Comparison of ENCODE assay signal across 25 cellular contexts in genomic region chr12:116638376-116638775, GRCh38.
"Had no signal": no experiment of that assay in that cellular context is flagged by ENCODE, and none has a peak within 500 bp of the region (broad histone marks: within the 10 kb centered on the region; RNA-seq: fewer than 3 reads in every experiment).

No MANE protein-coding gene starts in this region.

- H3K36me3 ChIP-seq: left lung, lower lobe of right lung, pancreas, prostate gland, sigmoid colon, spleen, suprapubic skin, thoracic aorta, transverse colon, upper lobe of left lung, vagina had no signal

- H3K4me3 ChIP-seq: left lung, lower lobe of right lung, pancreas, prostate gland, sigmoid colon, spleen, suprapubic skin, thoracic aorta, transverse colon, upper lobe of left lung, vagina had no signal

- DNase-seq: kidney glomerular epithelial cell; left cardiac atrium; left lung; lower lobe of right lung; mammary epithelial cell; mesenchymal stem cell; naive thymus-derived CD8-positive, alpha-beta T cell; nucleus accumbens; posterior cingulate gyrus; retina; right cardiac atrium; sigmoid colon; small intestine; spleen; stimulated activated CD4-positive, alpha-beta T cell treated with anti-CD3 and anti-CD28 coated beads, Interleukin-4, amount 100 ng/mL, for 24 hours; stimulated activated naive CD4-positive, alpha-beta T cell; transverse colon; upper lobe of left lung had no signal

- FAIRE-seq: keratinocyte, pancreas, small intestine had no signal

- ATAC-seq: left cardiac atrium; lower lobe of right lung; naive thymus-derived CD8-positive, alpha-beta T cell; stimulated activated effector memory CD8-positive, alpha-beta T cell treated with anti-CD3 and anti-CD28 coated beads, Interleukin-12 subunit alpha, Interleukin-12 subunit beta, amount 100 ng/mL, for 72 hours had no signal

- H3K27ac ChIP-seq: left lung, lower lobe of right lung, sigmoid colon, suprapubic skin, thoracic aorta, upper lobe of left lung, vagina had no signal

- H3K27me3 ChIP-seq: left lung, pancreas, sigmoid colon, suprapubic skin, transverse colon, upper lobe of left lung, vagina had no signal

- H3K9me3 ChIP-seq: left lung, lower lobe of right lung, pancreas, prostate gland, sigmoid colon, spleen, suprapubic skin, thoracic aorta, transverse colon, upper lobe of left lung, vagina had no signal

- H3K4me1 ChIP-seq: sigmoid colon, vagina had no signal
